In genomic region chr1:205541161-205541886, GRCh38 we compare ENCODE assay signal across 28 cellular contexts. TPM values are rescaled to one million over a fixed set of nuclear protein-coding genes. Genes with fewer than 3 reads are reported as not detected.
DNase-seq lines count a peak whose midpoint lies in the region; ATAC-seq and TF ChIP-seq lines count a peak whose summit lies in the region.
"Had no signal": no experiment of that assay in that cellular context is flagged by ENCODE, and none has a peak within 500 bp of the region (broad histone marks: within the 10 kb centered on the region; RNA-seq: fewer than 3 reads in every experiment).

No MANE protein-coding gene starts in this region.

- no peak for TF ChIP-seq POLR2A in heart left ventricle (IDR thresholded peaks at IDR 0.05)
- TF ChIP-seq POLR2A in vagina (IDR thresholded peaks at IDR 0.05): no peak

- H3K4me3 ChIP-seq in heart left ventricle (no peak overlapping the region), colonic mucosa (no peak overlapping the region), vagina (no peak overlapping the region)
- H3K4me3 ChIP-seq: gastroesophageal sphincter, hepatocyte, sigmoid colon had no signal

- no peak overlapping the region for H3K27ac Mint-ChIP-seq in osteocyte (ENCODE audit: unreplicated experiment)
- H3K27ac Mint-ChIP-seq: activated B cell treated with CpG ODN at 0.5 μM for 24 hours; activated naive CD4-positive, alpha-beta T cell treated with anti-CD3 and anti-CD28 coated beads, Interleukin-2, amount 50 U/mL, for 72 hours; activated T-helper 17 cell treated with anti-CD3 and anti-CD28 coated beads, Interleukin-2, amount 50 U/mL, for 72 hours; CD8-positive, alpha-beta T cell; memory B cell had no signal

- no peaks in the 10 kb centered on the region for H3K9me3 Mint-ChIP-seq in osteocyte (ENCODE audit: unreplicated experiment)
- H3K9me3 Mint-ChIP-seq: activated B cell treated with CpG ODN at 0.5 μM for 24 hours; activated naive CD4-positive, alpha-beta T cell treated with anti-CD3 and anti-CD28 coated beads, Interleukin-2, amount 50 U/mL, for 72 hours; activated T-helper 17 cell treated with anti-CD3 and anti-CD28 coated beads, Interleukin-2, amount 50 U/mL, for 72 hours; CD8-positive, alpha-beta T cell; memory B cell had no signal

- H3K27me3 ChIP-seq in heart left ventricle (peaks cover 0 to 13% (median 0%) of the 10 kb centered on the region in 9 donors), colonic mucosa (peaks cover 5% of the 10 kb centered on the region), vagina (no peaks in the 10 kb centered on the region)
- H3K27me3 ChIP-seq: brain microvascular endothelial cell had no signal

- TF ChIP-seq CTCF in heart left ventricle (IDR thresholded peaks at IDR 0.05) (no peak), colonic mucosa (IDR thresholded peaks at IDR 0.05) (no peak), osteocyte (IDR thresholded peaks at IDR 0.05) (no peak), vagina (IDR thresholded peaks at IDR 0.05) (no peak)

- DNase-seq in Right ventricle myocardium inferior (ENCODE audit: missing footprints): peak; percentile 16
- no peak for DNase-seq in heart left ventricle
- peak; percentile 14 for DNase-seq in colonic mucosa
- peak; percentile 63 for DNase-seq in osteocyte (ENCODE audit: extremely low spot score, unreplicated experiment)
- DNase-seq in vagina (ENCODE audit: extremely low spot score in 2 of 2): peak; percentile 67 to 82
- DNase-seq: activated B cell treated with CpG ODN at 0.5 μM for 24 hours; activated CD4-positive, alpha-beta T cell treated with anti-CD3 and anti-CD28 coated beads, Interleukin-2, amount 50 U/mL, for 4 hours; amygdala; brain microvascular endothelial cell; CD8-positive, alpha-beta T cell; EL; left cardiac atrium; NCI-H1048; NCI-H1694; NCI-H2171; NCI-H510A; OCI-M1; sigmoid colon; stimulated activated CD4-positive, alpha-beta T cell treated with anti-CD3 and anti-CD28 coated beads, Interleukin-12 subunit alpha, Interleukin-12 subunit beta, amount 100 ng/mL, for 4 hours; stimulated activated CD4-positive, alpha-beta T cell treated with anti-CD3 and anti-CD28 coated beads, Interleukin-2, amount 100 ng/mL, for 48 hours; trophoblast cell had no signal

- peaks cover 27% of the 10 kb centered on the region for H3K27me3 Mint-ChIP-seq in osteocyte (ENCODE audit: unreplicated experiment)

- H3K27ac ChIP-seq in heart left ventricle (peak overlapping the region in 1 of 12 donors; percentile 85), colonic mucosa (no peak overlapping the region), vagina (no peak overlapping the region)
- H3K27ac ChIP-seq: brain microvascular endothelial cell, hepatocyte had no signal

- intact Hi-C loops in Right ventricle myocardium inferior (cut with DNase I) (loop anchor here (5.0 kb wide), 1 partner anchor 41 kb away; no protein-coding TSS in a partner anchor), heart left ventricle (cut with DNase I) (loop anchor here in 2 of 10 donors (5.0 kb wide), 1 partner anchor 41 kb away; no protein-coding TSS in a partner anchor), colonic mucosa (cut with DNase I) (no loop called here), vagina (cut with DNase I) (no loop called here)

- H3K9ac ChIP-seq in colonic mucosa (ENCODE audit: low read depth in 2 of 2, low read length in 2 of 2): no peak overlapping the region

- WGBS in heart left ventricle, 4 donors: 78 to 84% (median 81%) methylated on average over 6 of the region's 6 CpGs

- H3K36me3 Mint-ChIP-seq in osteocyte (ENCODE audit: unreplicated experiment): no peaks in the 10 kb centered on the region
- H3K36me3 Mint-ChIP-seq: activated naive CD4-positive, alpha-beta T cell treated with anti-CD3 and anti-CD28 coated beads, Interleukin-2, amount 50 U/mL, for 72 hours; CD8-positive, alpha-beta T cell; memory B cell had no signal

- H3K4me1 Mint-ChIP-seq in osteocyte (ENCODE audit: unreplicated experiment): peaks cover 7% of the 10 kb centered on the region
- H3K4me1 Mint-ChIP-seq: activated T-helper 17 cell treated with anti-CD3 and anti-CD28 coated beads, Interleukin-2, amount 50 U/mL, for 72 hours had no signal

- H3K4me1 ChIP-seq in heart left ventricle (peaks cover 0 to 40% (median 22%) of the 10 kb centered on the region in 12 donors), colonic mucosa (no peaks in the 10 kb centered on the region), vagina (peaks cover 34% of the 10 kb centered on the region)

- H3K9me3 ChIP-seq in heart left ventricle (no peaks in the 10 kb centered on the region), colonic mucosa (no peaks in the 10 kb centered on the region), vagina (no peaks in the 10 kb centered on the region)
- H3K9me3 ChIP-seq: gastroesophageal sphincter, sigmoid colon had no signal

- H3K36me3 ChIP-seq in heart left ventricle (no peaks in the 10 kb centered on the region), colonic mucosa (no peaks in the 10 kb centered on the region), vagina (no peaks in the 10 kb centered on the region)
- H3K36me3 ChIP-seq: brain microvascular endothelial cell, gastroesophageal sphincter, sigmoid colon had no signal

- no peak for ATAC-seq in Right ventricle myocardium inferior
- no peak for ATAC-seq in heart left ventricle
- ATAC-seq in GM18870 (IDR thresholded peaks at IDR 0.05; ENCODE audit: unreplicated experiment): no peak
- no peak for ATAC-seq in HG03045 (IDR thresholded peaks at IDR 0.05; ENCODE audit: unreplicated experiment)
- ATAC-seq: activated naive CD4-positive, alpha-beta T cell treated with anti-CD3 and anti-CD28 coated beads, Interleukin-2, amount 50 U/mL, for 72 hours; activated T-helper 17 cell treated with anti-CD3 and anti-CD28 coated beads, Interleukin-2, amount 50 U/mL, for 72 hours; CD8-positive, alpha-beta T cell; gastroesophageal sphincter; left cardiac atrium had no signal

- no peak overlapping the region for H3K4me3 Mint-ChIP-seq in osteocyte (ENCODE audit: unreplicated experiment)
- H3K4me3 Mint-ChIP-seq: activated B cell treated with CpG ODN at 0.5 μM for 24 hours; activated T-helper 17 cell treated with anti-CD3 and anti-CD28 coated beads, Interleukin-2, amount 50 U/mL, for 72 hours; CD8-positive, alpha-beta T cell; memory B cell had no signal

RNA-seq across cellular contexts. Expression of gene CDK18, which starts 36.9 kb away (rescaled TPM):
- total RNA-seq in Right ventricle myocardium inferior: 180 TPM
- total RNA-seq in heart left ventricle: 100 to 1,000 TPM; 106 to 198 (median 141) TPM
- 100 to 1,000 TPM in 1 of 2 donors, 10 to 100 TPM in 1; 62.5 to 147 TPM for polyA plus RNA-seq in heart left ventricle
- total RNA-seq in colonic mucosa: 10 to 100 TPM; 27.9 to 46.0 TPM
- 3.0 and 4.5 TPM in 2 replicates for total RNA-seq in osteocyte
- total RNA-seq in vagina: 27.0 TPM

Comparison
In these comparisons a context has a peak if more than half of its experiments do, and no peak if none do; other contexts are left out.
1. DNase-seq: peak in Right ventricle myocardium inferior (single experiment), colonic mucosa (single experiment), osteocyte (single experiment) and vagina (2 of 2); none in heart left ventricle (0 of 5).